8 cellular contexts compared by ENCODE assay signal in genomic region chr1:201896951-201897391, GRCh38. TPM values are rescaled to one million over a fixed set of nuclear protein-coding genes. Genes with fewer than 3 reads are reported as not detected.
A peak's percentile ranks its signal among the peaks of the same experiment; 100 is the strongest.
DNase-seq lines count a peak whose midpoint lies in the region.
"Had no signal": no experiment of that assay in that cellular context is flagged by ENCODE, and none has a peak within 500 bp of the region (broad histone marks: within the 10 kb centered on the region; RNA-seq: fewer than 3 reads in every experiment).

No MANE protein-coding gene starts in this region.

- DNase-seq in HK-2 (ENCODE audit: unreplicated experiment) = peak; percentile 45
- DNase-seq in adipocyte (ENCODE audit: low read depth) = peak; percentile 50
- peak; percentile 85 for DNase-seq in cardiac septum (ENCODE audit: low spot score)
- DNase-seq in substantia nigra (lab: John Stamatoyannopoulos, UW) = no peak
- no peak for DNase-seq in activated CD4-positive, alpha-beta T cell treated with anti-CD3 and anti-CD28 coated beads for 1 hour
- no peak for DNase-seq in superior temporal gyrus (ENCODE audit: extremely low spot score)
- no peak for DNase-seq in activated CD4-positive, CD25-positive, alpha-beta regulatory T cell treated with anti-CD3 and anti-CD28 coated beads, Interleukin-2, amount 50 U/mL, for 72 hours
- DNase-seq: NCI-H1694 had no signal

- H3K4me3 ChIP-seq in adipocyte (ENCODE audit: low read length) = no peak overlapping the region

- intact Hi-C loops in cardiac septum (cut with DNase I) = loop anchor here (1.0 to 10.0 kb wide), 3 partner anchors 72 to 238 kb away; partner anchors contain the start of gene IPO9

- H3K36me3 ChIP-seq in adipocyte (ENCODE audit: control insufficient read depth, insufficient read depth, low read length, severe bottlenecking) = peaks cover 26% of the 10 kb centered on the region

- peak overlapping the region; percentile 47 for H3K9ac ChIP-seq in adipocyte (ENCODE audit: low read length)

- peaks cover 27% of the 10 kb centered on the region for H3K4me1 ChIP-seq in adipocyte (ENCODE audit: control insufficient read depth, insufficient read depth, low read length)

- H3K27me3 ChIP-seq in adipocyte (replicated peaks; ENCODE audit: control insufficient read depth, insufficient read depth, low read length) = no peaks in the 10 kb centered on the region

- peak overlapping the region; percentile 28 for H3K27ac ChIP-seq in substantia nigra (ENCODE audit: low read depth, low read length, poor library complexity, severe bottlenecking)

- no peaks in the 10 kb centered on the region for H3K9me3 ChIP-seq in adipocyte (ENCODE audit: control insufficient read depth, low read length)

RNA-seq across cellular contexts. Expression of gene SHISA4, which starts 8.3 kb away (rescaled TPM):
- 123 TPM for total RNA-seq in cardiac septum

RNA-seq across cellular contexts. Expression of gene LMOD1, which starts 49.4 kb away (rescaled TPM):
- total RNA-seq in cardiac septum = 9.6 TPM

RNA-seq across cellular contexts. Expression of gene TIMM17A, which starts 58.3 kb away (rescaled TPM):
- total RNA-seq in cardiac septum = 79.1 TPM

Comparison
In these comparisons a context has a peak if more than half of its experiments do, and no peak if none do; other contexts are left out.
1. DNase-seq: peak in HK-2 (single experiment), adipocyte (single experiment) and cardiac septum (single experiment); none in substantia nigra (0 of 49), activated CD4-positive, alpha-beta T cell treated with anti-CD3 and anti-CD28 coated beads for 1 hour (single experiment), superior temporal gyrus (single experiment) and activated CD4-positive, CD25-positive, alpha-beta regulatory T cell treated with anti-CD3 and anti-CD28 coated beads, Interleukin-2, amount 50 U/mL, for 72 hours (single experiment).